ENCODE assay signal across 11 cellular contexts in the genomic region with DNA sequence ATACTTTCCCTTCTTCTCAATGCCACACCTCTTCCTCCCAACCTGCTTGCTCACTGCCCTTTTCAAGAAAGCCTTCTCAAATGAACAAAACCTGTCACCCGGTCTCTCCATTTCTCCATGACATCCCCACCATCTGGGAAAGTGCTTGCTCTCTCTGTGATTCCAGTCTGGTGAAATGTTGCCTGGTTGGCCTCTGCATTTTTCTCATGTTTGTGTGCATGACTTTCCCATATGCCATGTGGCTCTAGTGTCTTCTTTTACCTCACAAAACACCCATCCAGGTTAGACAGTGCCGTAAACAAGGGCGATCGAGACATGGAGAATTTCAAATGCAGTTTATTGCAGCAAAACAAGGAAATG. TPM values are rescaled to one million over a fixed set of nuclear protein-coding genes. Genes with fewer than 3 reads are reported as not detected.
"Had no signal": no experiment of that assay in that cellular context is flagged by ENCODE, and none has a peak within 500 bp of the region (broad histone marks: within the 10 kb centered on the region; RNA-seq: fewer than 3 reads in every experiment).

No MANE protein-coding gene starts in this region.

- H3K27ac Mint-ChIP-seq: HFFc6, IgD-negative memory B cell had no signal

- H3K9me3 Mint-ChIP-seq: HFFc6, IgD-negative memory B cell had no signal

- H3K4me3 Mint-ChIP-seq: HFFc6, IgD-negative memory B cell had no signal

- ATAC-seq: HCT116, HepG2, K562 had no signal

- DNase-seq: GM23248, GOT3, H7, HFFc6 had no signal

- H3K4me3 ChIP-seq: GM23248, HAP-1, K562 had no signal

- H3K9me3 ChIP-seq: HAP-1 had no signal

- H3K4me1 Mint-ChIP-seq: IgD-negative memory B cell had no signal

- H3K36me3 Mint-ChIP-seq: IgD-negative memory B cell had no signal

- H3K4me1 ChIP-seq: HAP-1 had no signal

- H3K36me3 ChIP-seq: HAP-1 had no signal

RNA-seq across cellular contexts. Expression of a gene that starts 5.8 kb away (rescaled TPM):
- total RNA-seq: GM23248, H4, H7, HepG2, HFFc6, HT1080 had no signal

RNA-seq across cellular contexts. Expression of a gene that starts 22.4 kb away (rescaled TPM):
- total RNA-seq: GM23248, H7, HepG2, HFFc6, HT1080 had no signal

RNA-seq across cellular contexts. Expression of a gene that starts 28.9 kb away (rescaled TPM):
- total RNA-seq: GM23248, H4, H7, HepG2, HFFc6, HT1080, K562 had no signal

RNA-seq across cellular contexts. Expression of a gene that starts 56.0 kb away (rescaled TPM):
- total RNA-seq: GM23248, H4, H7, HepG2, HFFc6, HT1080 had no signal
